Comparison of ENCODE assay signal across 29 cellular contexts in the genomic region with DNA sequence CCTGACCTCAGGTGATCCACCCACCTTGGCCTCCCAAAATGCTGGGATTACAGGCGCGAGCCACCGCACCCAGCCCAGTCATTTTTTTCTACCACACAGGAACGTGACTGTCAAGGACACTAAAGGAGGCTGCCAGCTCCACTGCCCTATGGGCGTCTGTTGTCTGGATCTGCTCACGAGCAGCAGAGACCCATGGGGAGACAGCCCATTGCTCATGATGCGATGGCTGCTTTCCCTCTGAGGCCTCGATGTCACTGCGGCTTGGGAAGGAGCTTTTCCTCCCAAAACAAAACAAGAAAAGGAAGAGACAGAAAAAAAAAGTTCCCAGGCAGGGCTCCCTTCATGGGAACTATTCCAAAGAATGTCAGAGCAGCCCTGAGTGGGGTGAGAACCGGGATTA.
"Had no signal": no experiment of that assay in that cellular context is flagged by ENCODE, and none has a peak within 500 bp of the region (broad histone marks: within the 10 kb centered on the region; RNA-seq: fewer than 3 reads in every experiment).

No MANE protein-coding gene starts in this region.

- H3K36me3 ChIP-seq: colonic mucosa, neutrophil, pancreas, thoracic aorta, upper lobe of right lung had no signal

- H3K36me3 Mint-ChIP-seq: immature natural killer cell; stimulated activated memory B cell treated with anti-CD40 and anti-IgM and Interleukin-4, amounts not matched to agents 10 μg/mL and 1 μg/mL and 100 μg/mL, for 72 hours had no signal

- ATAC-seq: esophagus mucosa; foreskin keratinocyte; naive thymus-derived CD8-positive, alpha-beta T cell; pancreas; sciatic nerve; stimulated activated memory B cell treated with anti-CD40 and anti-IgM and Interleukin-4, amounts not matched to agents 10 μg/mL and 1 μg/mL and 100 μg/mL, for 72 hours; stimulated activated naive CD8-positive, alpha-beta T cell treated with anti-CD3 and anti-CD28 coated beads, Interleukin-15, Interleukin-2, amounts not matched to agents 100 U/mL and 50 U/mL, for 24 hours; upper lobe of right lung had no signal

- H3K4me3 Mint-ChIP-seq: central memory CD8-positive, alpha-beta T cell; dendritic cell treated with granulocyte-macrophage colony-stimulating factor and Interleukin-4, amounts not matched to agents 40 ng/mL and 50 ng/mL, for 4 days; endodermal cell; immature natural killer cell; naive thymus-derived CD8-positive, alpha-beta T cell; nephron progenitor cell; stimulated activated memory B cell treated with anti-CD40 and anti-IgM and Interleukin-4, amounts not matched to agents 10 μg/mL and 1 μg/mL and 100 μg/mL, for 72 hours had no signal

- H3K4me1 Mint-ChIP-seq: central memory CD8-positive, alpha-beta T cell; endodermal cell; naive thymus-derived CD8-positive, alpha-beta T cell; stimulated activated memory B cell treated with anti-CD40 and anti-IgM and Interleukin-4, amounts not matched to agents 10 μg/mL and 1 μg/mL and 100 μg/mL, for 72 hours had no signal

- H3K4me3 ChIP-seq: colonic mucosa, pancreas, smooth muscle cell, thoracic aorta, tibial nerve, upper lobe of right lung, vagina had no signal

- H3K27me3 Mint-ChIP-seq: progenitor cell of endocrine pancreas had no signal

- H3K27ac ChIP-seq: colonic mucosa, epithelial cell of prostate, foreskin keratinocyte, neutrophil, pancreas, thoracic aorta, tibial nerve, vagina had no signal

- DNase-seq: colonic mucosa; effector CD8-positive, alpha-beta T cell; endodermal cell; foreskin keratinocyte; glutamatergic neuron; hypothalamus; immature natural killer cell; islet precursor cell; kidney glomerular epithelial cell; mammary epithelial cell; mesendoderm; naive thymus-derived CD8-positive, alpha-beta T cell; nephron progenitor cell; pancreas; stimulated activated CD4-positive, alpha-beta T cell treated with anti-CD3 and anti-CD28 coated beads, Interleukin-4, amount 100 ng/mL, for 4 hours; stimulated activated naive CD8-positive, alpha-beta T cell treated with anti-CD3 and anti-CD28 coated beads, Interleukin-15, Interleukin-2, amounts not matched to agents 100 U/mL and 50 U/mL, for 24 hours; upper lobe of right lung had no signal

- H3K27me3 ChIP-seq: colonic mucosa, foreskin keratinocyte, pancreas, tibial nerve, upper lobe of right lung, vagina had no signal

- H3K9me3 Mint-ChIP-seq: central memory CD8-positive, alpha-beta T cell; dendritic cell treated with granulocyte-macrophage colony-stimulating factor and Interleukin-4, amounts not matched to agents 40 ng/mL and 50 ng/mL, for 4 days; endodermal cell; naive thymus-derived CD8-positive, alpha-beta T cell; nephron progenitor cell; stimulated activated memory B cell treated with anti-CD40 and anti-IgM and Interleukin-4, amounts not matched to agents 10 μg/mL and 1 μg/mL and 100 μg/mL, for 72 hours had no signal

- H3K27ac Mint-ChIP-seq: dendritic cell treated with granulocyte-macrophage colony-stimulating factor and Interleukin-4, amounts not matched to agents 40 ng/mL and 50 ng/mL, for 4 days; endodermal cell; immature natural killer cell; naive thymus-derived CD8-positive, alpha-beta T cell; nephron progenitor cell; progenitor cell of endocrine pancreas; stimulated activated memory B cell treated with anti-CD40 and anti-IgM and Interleukin-4, amounts not matched to agents 10 μg/mL and 1 μg/mL and 100 μg/mL, for 72 hours had no signal
